ENCODE assay signal across 14 cellular contexts in the genomic region with DNA sequence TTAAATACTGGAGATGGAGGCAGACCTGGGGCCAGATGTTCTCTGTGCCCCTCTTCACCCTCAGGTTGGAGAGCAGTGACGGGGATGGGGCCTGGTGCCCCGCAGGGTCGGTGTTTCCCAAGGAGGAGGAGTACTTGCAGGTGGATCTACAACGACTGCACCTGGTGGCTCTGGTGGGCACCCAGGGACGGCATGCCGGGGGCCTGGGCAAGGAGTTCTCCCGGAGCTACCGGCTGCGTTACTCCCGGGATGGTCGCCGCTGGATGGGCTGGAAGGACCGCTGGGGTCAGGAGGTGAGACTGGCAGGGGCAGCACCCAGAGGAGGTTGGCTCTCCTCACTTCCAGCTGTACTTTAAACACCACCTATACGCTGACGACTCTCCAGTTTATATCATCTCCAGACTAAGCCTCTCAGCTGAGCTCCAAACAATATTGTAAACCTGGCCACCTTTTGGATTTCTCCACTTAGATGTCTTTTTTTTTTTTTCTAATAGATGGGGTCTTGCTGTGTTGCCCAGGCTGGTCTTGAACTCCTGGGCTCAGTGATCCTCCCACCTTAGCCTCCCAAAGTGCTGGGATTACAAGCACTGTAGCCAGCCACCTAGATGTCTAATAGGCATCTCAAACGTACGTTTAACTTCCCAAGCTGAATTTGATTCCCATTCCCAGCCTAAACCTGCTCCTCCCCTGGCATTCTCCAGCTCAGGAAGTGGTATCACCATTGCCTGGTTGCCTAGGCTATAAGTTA. TPM values are rescaled to one million over a fixed set of nuclear protein-coding genes. Genes with fewer than 3 reads are reported as not detected.
A peak's percentile ranks its signal among the peaks of the same experiment; 100 is the strongest.
DNase-seq lines count a peak whose midpoint lies in the region; ATAC-seq and TF ChIP-seq lines count a peak whose summit lies in the region.
"Had no signal": no experiment of that assay in that cellular context is flagged by ENCODE, and none has a peak within 500 bp of the region (broad histone marks: within the 10 kb centered on the region; RNA-seq: fewer than 3 reads in every experiment).

No MANE protein-coding gene starts in this region.

- peak overlapping the region; percentile 17 for H3K27ac Mint-ChIP-seq in MCF 10A (ENCODE audit: low read depth, unreplicated experiment)
- H3K27ac Mint-ChIP-seq: activated CD4-positive, alpha-beta T cell treated with anti-CD3 and anti-CD28 coated beads for 36 hours; activated naive CD8-positive, alpha-beta T cell treated with anti-CD3 and anti-CD28 coated beads, Interleukin-2, amount 50 U/mL, for 24 hours; stimulated activated naive CD8-positive, alpha-beta T cell treated with anti-CD3 and anti-CD28 coated beads, Interleukin-15, Interleukin-2, amounts not matched to agents 100 ng/mL and 50 ng/mL, for 24 hours had no signal

- peaks cover 43% of the 10 kb centered on the region for H3K79me2 ChIP-seq in parathyroid adenoma

- POLR2A ChIA-PET in MCF 10A (lab: Yijun Ruan, JAX): interaction anchor here (0.7 to 4.8 kb wide), 12 partner anchors 11 to 350 kb away, joined by 3 to 38 read pairs (median 6); a partner anchor contains a TSS

- no peaks in the 10 kb centered on the region for H3K27me3 ChIP-seq in H7 (ENCODE audit: control insufficient read depth, insufficient read depth, low read length)
- H3K27me3 ChIP-seq in parathyroid adenoma (ENCODE audit: control insufficient read depth, insufficient read depth, low read length): no peaks in the 10 kb centered on the region
- H3K27me3 ChIP-seq in BE2C: no peaks in the 10 kb centered on the region

- peaks cover 39% of the 10 kb centered on the region for H3K4me1 Mint-ChIP-seq in MCF 10A (ENCODE audit: insufficient read depth, unreplicated experiment)

- H3K9me3 Mint-ChIP-seq in MCF 10A (ENCODE audit: unreplicated experiment): no peaks in the 10 kb centered on the region
- H3K9me3 Mint-ChIP-seq: activated naive CD8-positive, alpha-beta T cell treated with anti-CD3 and anti-CD28 coated beads, Interleukin-2, amount 50 U/mL, for 24 hours; stimulated activated naive CD8-positive, alpha-beta T cell treated with anti-CD3 and anti-CD28 coated beads, Interleukin-15, Interleukin-2, amounts not matched to agents 100 ng/mL and 50 ng/mL, for 24 hours had no signal

- H3K9ac ChIP-seq in parathyroid adenoma: no peak overlapping the region

- no peak for TF ChIP-seq CTCF in MCF 10A (IDR thresholded peaks at IDR 0.05; ENCODE audit: unreplicated experiment)
- TF ChIP-seq CTCF in parathyroid adenoma (IDR thresholded peaks at IDR 0.05): no peak
- no peak for TF ChIP-seq CTCF in BE2C (IDR thresholded peaks at IDR 0.05; ENCODE audit: low read depth, low read length)

- peaks cover 66% of the 10 kb centered on the region for H3K36me3 Mint-ChIP-seq in MCF 10A (ENCODE audit: insufficient read depth, unreplicated experiment)

- H3K9me3 ChIP-seq in parathyroid adenoma (ENCODE audit: control insufficient read depth, low read length) (no peaks in the 10 kb centered on the region), BE2C (no peaks in the 10 kb centered on the region)

- H3K36me3 ChIP-seq in H7 (replicated peaks; ENCODE audit: control insufficient read depth, insufficient read depth, low read length) (peaks cover 38% of the 10 kb centered on the region), parathyroid adenoma (ENCODE audit: control insufficient read depth, insufficient read depth, low read length) (no peaks in the 10 kb centered on the region), BE2C (no peaks in the 10 kb centered on the region)

- no peak overlapping the region for H2AFZ ChIP-seq in parathyroid adenoma

- H3K27ac ChIP-seq in parathyroid adenoma: peak overlapping the region; percentile 2

- no peak for ATAC-seq in HG02885 (IDR thresholded peaks at IDR 0.05; ENCODE audit: poor library complexity, unreplicated experiment)
- ATAC-seq: activated CD4-positive, alpha-beta T cell treated with anti-CD3 and anti-CD28 coated beads for 36 hours; activated naive CD8-positive, alpha-beta T cell treated with anti-CD3 and anti-CD28 coated beads, Interleukin-2, amount 50 U/mL, for 24 hours had no signal

- intact Hi-C loops in MCF 10A (cut with micrococcal nuclease): no loop called here

- DNase-seq in H7 (peak; percentile 29), MCF 10A (ENCODE audit: unreplicated experiment) (no peak), BE2C (no peak), SHP77 (lab: John Stamatoyannopoulos, UW) (no peak)
- DNase-seq: activated CD4-positive, alpha-beta T cell treated with anti-CD3 and anti-CD28 coated beads for 36 hours; activated naive CD8-positive, alpha-beta T cell treated with anti-CD3 and anti-CD28 coated beads, Interleukin-2, amount 50 U/mL, for 24 hours; activated T-cell treated with anti-CD3 and anti-CD28 coated beads for 4 hours; MV-4-11 had no signal

- peak overlapping the region; percentile 30 for H3K4me3 Mint-ChIP-seq in MCF 10A (ENCODE audit: unreplicated experiment)
- H3K4me3 Mint-ChIP-seq: activated CD4-positive, alpha-beta T cell treated with anti-CD3 and anti-CD28 coated beads for 36 hours; activated naive CD8-positive, alpha-beta T cell treated with anti-CD3 and anti-CD28 coated beads, Interleukin-2, amount 50 U/mL, for 24 hours; stimulated activated naive CD8-positive, alpha-beta T cell treated with anti-CD3 and anti-CD28 coated beads, Interleukin-15, Interleukin-2, amounts not matched to agents 100 ng/mL and 50 ng/mL, for 24 hours had no signal

- no peak overlapping the region for H3K4me2 ChIP-seq in parathyroid adenoma (ENCODE audit: low read length)

- no peaks in the 10 kb centered on the region for H3K27me3 Mint-ChIP-seq in MCF 10A (ENCODE audit: insufficient read depth, unreplicated experiment)
- H3K27me3 Mint-ChIP-seq: activated CD4-positive, alpha-beta T cell treated with anti-CD3 and anti-CD28 coated beads for 36 hours; activated naive CD8-positive, alpha-beta T cell treated with anti-CD3 and anti-CD28 coated beads, Interleukin-2, amount 50 U/mL, for 24 hours; stimulated activated naive CD8-positive, alpha-beta T cell treated with anti-CD3 and anti-CD28 coated beads, Interleukin-15, Interleukin-2, amounts not matched to agents 100 ng/mL and 50 ng/mL, for 24 hours had no signal

- H3K4me3 ChIP-seq in H7 (ENCODE audit: insufficient read depth, low read depth, low read length) (no peak overlapping the region), parathyroid adenoma (ENCODE audit: low read depth, low read length) (no peak overlapping the region), BE2C (ENCODE audit: low read depth, low read length) (no peak overlapping the region)

- CTCF ChIA-PET in MCF 10A (lab: Yijun Ruan, JAX): interaction anchor here (0.5 to 1.9 kb wide), 12 partner anchors 10 to 512 kb away, joined by 3 to 11 read pairs (median 3); a partner anchor contains a TSS

- H3K4me1 ChIP-seq in parathyroid adenoma (peaks cover 24% of the 10 kb centered on the region), BE2C (peaks cover 15% of the 10 kb centered on the region)

- no TSS peak for BruUV-seq in MCF 10A (replicated peaks; lab: Mats Ljungman, UMichigan)

RNA-seq across cellular contexts. Expression of a gene that starts 5.0 kb away (rescaled TPM):
- total RNA-seq in H7 (2014; rRNA removed; shearing (Covaris generic)): 117 and 127 TPM in 2 replicates
- total RNA-seq in MCF 10A (2022): 59.7 and 66.0 TPM in 2 replicates
- polyA plus RNA-seq in BE2C (2012; ENCODE audit: insufficient read depth, insufficient read length, low read depth): 21.4 TPM

RNA-seq across cellular contexts. Expression of a gene that starts 18.7 kb away (rescaled TPM):
- total RNA-seq in H7 (2014; rRNA removed; shearing (Covaris generic)): 30.5 and 30.9 TPM in 2 replicates
- 30.6 and 33.9 TPM in 2 replicates for total RNA-seq in MCF 10A (2022)
- 39.4 TPM for polyA plus RNA-seq in BE2C (2012; ENCODE audit: insufficient read depth, insufficient read length, low read depth)

RNA-seq across cellular contexts. Expression of a gene that starts 24.7 kb away (rescaled TPM):
- total RNA-seq in H7 (2014; rRNA removed; shearing (Covaris generic)): 54.4 and 60.5 TPM in 2 replicates
- 38.8 and 52.7 TPM in 2 replicates for total RNA-seq in MCF 10A (2022)
- polyA plus RNA-seq in BE2C (2012; ENCODE audit: insufficient read depth, insufficient read length, low read depth): 54.7 TPM

RNA-seq across cellular contexts. Expression of a gene that starts 42.7 kb away (rescaled TPM):
- total RNA-seq in H7 (2014; rRNA removed; shearing (Covaris generic)): not detected in 2 replicates
- total RNA-seq in MCF 10A (2022): not detected in 2 replicates
- polyA plus RNA-seq in BE2C (2012; ENCODE audit: insufficient read depth, insufficient read length, low read depth): not detected
- total RNA-seq: activated CD4-positive, alpha-beta T cell treated with anti-CD3 and anti-CD28 coated beads for 36 hours; cerebellum; mesenteric fat pad; occipital lobe had no signal

RNA-seq across cellular contexts. Expression of a gene that starts 51.5 kb away (rescaled TPM):
- not detected in 2 replicates for total RNA-seq in H7 (2014; rRNA removed; shearing (Covaris generic))
- not detected in 2 replicates for total RNA-seq in MCF 10A (2022)
- polyA plus RNA-seq in BE2C (2012; ENCODE audit: insufficient read depth, insufficient read length, low read depth): not detected
- total RNA-seq: activated CD4-positive, alpha-beta T cell treated with anti-CD3 and anti-CD28 coated beads for 36 hours; cerebellum; mesenteric fat pad; occipital lobe had no signal
